ENCODE assay signal across 1 cellular context in the genomic region with DNA sequence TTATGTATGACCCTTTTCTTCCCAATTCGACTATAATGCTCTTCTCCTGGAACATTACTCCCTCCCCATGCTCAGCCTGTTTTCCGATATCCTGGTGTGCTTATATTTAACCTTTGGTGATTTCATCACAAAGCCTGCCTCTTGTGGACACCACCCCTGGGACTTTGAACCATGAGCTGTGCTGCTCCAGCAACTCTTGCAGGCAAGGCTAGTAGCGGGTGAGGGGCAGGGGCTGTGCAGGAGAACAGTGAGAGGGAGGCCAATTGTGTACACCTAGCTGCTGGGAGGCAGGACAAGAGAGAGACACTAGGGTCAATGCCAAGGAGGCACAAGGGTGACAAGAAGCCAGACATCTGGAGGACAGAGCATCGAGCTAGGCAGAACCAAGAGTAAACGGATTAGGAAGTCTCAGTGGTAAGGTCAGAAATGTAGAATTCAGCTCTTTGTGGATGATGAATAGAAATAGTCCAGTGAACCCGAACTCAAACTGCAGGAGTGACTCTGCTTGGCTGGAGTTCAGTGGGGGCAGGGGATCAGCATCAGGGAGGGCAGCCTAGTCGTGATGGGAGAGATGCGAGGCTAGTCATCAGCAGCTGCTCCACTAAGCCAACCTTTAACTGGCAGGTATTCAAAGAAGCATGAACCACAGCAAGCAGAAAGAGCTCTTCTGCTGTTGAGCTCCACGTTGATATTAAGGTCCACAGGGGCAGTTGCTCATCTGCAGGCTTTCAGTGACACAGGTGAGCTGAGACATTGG.
TF ChIP-seq lines count a peak whose summit lies in the region.

No MANE protein-coding gene starts in this region.

TF ChIP-seq in HepG2, 621 proteins besides CTCF, POLR2A, EP300 and RAD21 (continued from another document and continues in another):
- TF ChIP-seq, protein P1, sequence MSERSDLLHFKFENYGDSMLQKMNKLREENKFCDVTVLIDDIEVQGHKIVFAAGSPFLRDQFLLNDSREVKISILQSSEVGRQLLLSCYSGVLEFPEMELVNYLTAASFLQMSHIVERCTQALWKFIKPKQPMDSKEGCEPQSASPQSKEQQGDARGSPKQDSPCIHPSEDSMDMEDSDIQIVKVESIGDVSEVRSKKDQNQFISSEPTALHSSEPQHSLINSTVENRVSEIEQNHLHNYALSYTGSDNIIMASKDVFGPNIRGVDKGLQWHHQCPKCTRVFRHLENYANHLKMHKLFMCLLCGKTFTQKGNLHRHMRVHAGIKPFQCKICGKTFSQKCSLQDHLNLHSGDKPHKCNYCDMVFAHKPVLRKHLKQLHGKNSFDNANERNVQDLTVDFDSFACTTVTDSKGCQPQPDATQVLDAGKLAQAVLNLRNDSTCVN (CRISPR knock-in tag; IDR thresholded peaks at IDR 0.05; ENCODE audit: borderline replicate concordance), result peak; percentile 39; the same call in 1 of the 2 replicates
- TF ChIP-seq ATRX (CRISPR knock-in tag; IDR thresholded peaks at IDR 0.05; ENCODE audit: borderline replicate concordance) (no peak), KAT7 (CRISPR knock-in tag; IDR thresholded peaks at IDR 0.05; ENCODE audit: borderline replicate concordance) (0 out of 2 replicates have a peak, but pooled peaks have one; percentile 49), PHF8 (CRISPR knock-in tag; IDR thresholded peaks at IDR 0.05) (peak; percentile 41), SAP130 (CRISPR knock-in tag; IDR thresholded peaks at IDR 0.05; ENCODE audit: low read depth) (peak; percentile 73), NR2C2 (CRISPR knock-in tag; IDR thresholded peaks at IDR 0.05; ENCODE audit: borderline replicate concordance) (peak; percentile 77), NR2F6 (IDR thresholded peaks at IDR 0.05) (peak; percentile 38; the same call in 1 of the 2 replicates), NR2F6 (CRISPR knock-in tag; IDR thresholded peaks at IDR 0.05) (peak; percentile 83; the same call in 1 of the 2 replicates), PHF21A (CRISPR knock-in tag; IDR thresholded peaks at IDR 0.05) (peak; percentile 64), TBL1XR1 (IDR thresholded peaks at IDR 0.05; ENCODE audit: borderline replicate concordance, low read length, partially characterized antibody) (peak; percentile 28), ZNF501 (CRISPR knock-in tag; IDR thresholded peaks at IDR 0.05) (peak; percentile 71; the same call in 1 of the 2 replicates), NFE2 (CRISPR knock-in tag; IDR thresholded peaks at IDR 0.05) (no peak), ZKSCAN1 (IDR thresholded peaks at IDR 0.05; ENCODE audit: low read length) (0 out of 2 replicates have a peak, but pooled peaks have one; percentile 32), ZNF614 (CRISPR knock-in tag; IDR thresholded peaks at IDR 0.05; ENCODE audit: borderline replicate concordance) (peak; percentile 71; the same call in 1 of the 2 replicates), CBX5 (CRISPR knock-in tag; IDR thresholded peaks at IDR 0.05; ENCODE audit: borderline replicate concordance) (peak; percentile 85; the same call in 1 of the 2 replicates), ELF1 (CRISPR knock-in tag; IDR thresholded peaks at IDR 0.05) (no peak), ZNF788 (CRISPR knock-in tag; IDR thresholded peaks at IDR 0.05; ENCODE audit: borderline replicate concordance) (peak; percentile 71; the same call in 1 of the 2 replicates), ZNF775 (CRISPR knock-in tag; IDR thresholded peaks at IDR 0.05; ENCODE audit: borderline replicate concordance) (no peak), ZNF292 (CRISPR knock-in tag; IDR thresholded peaks at IDR 0.05; ENCODE audit: borderline replicate concordance, low read depth) (peak; percentile 99), ZNF12 (CRISPR knock-in tag; IDR thresholded peaks at IDR 0.05) (peak; percentile 70; the same call in 1 of the 2 replicates), JDP2 (CRISPR knock-in tag; IDR thresholded peaks at IDR 0.05; ENCODE audit: borderline replicate concordance) (no peak), MZF1 (CRISPR knock-in tag; IDR thresholded peaks at IDR 0.05; ENCODE audit: borderline replicate concordance) (0 out of 2 replicates have a peak, but pooled peaks have one; percentile 37), ZNF430 (CRISPR knock-in tag; IDR thresholded peaks at IDR 0.05) (0 out of 2 replicates have a peak, but pooled peaks have one; percentile 54), HOXA9 (CRISPR knock-in tag; IDR thresholded peaks at IDR 0.05; ENCODE audit: borderline replicate concordance) (no peak), KDM6A (CRISPR knock-in tag; IDR thresholded peaks at IDR 0.05; ENCODE audit: low read depth) (peak; percentile 79), HNF4G (IDR thresholded peaks at IDR 0.05; ENCODE audit: borderline replicate concordance, low read depth, low read length) (peak; percentile 94), HNF4G (CRISPR knock-in tag; IDR thresholded peaks at IDR 0.05; ENCODE audit: borderline replicate concordance, low read depth) (peak; percentile 95), KDM1A (CRISPR knock-in tag; IDR thresholded peaks at IDR 0.05) (peak; percentile 79; the same call in 1 of the 2 replicates), IKZF1 (IDR thresholded peaks at IDR 0.05) (no peak), SSRP1 (CRISPR knock-in tag; IDR thresholded peaks at IDR 0.05) (no peak), ZNF589 (CRISPR knock-in tag; conservative IDR thresholded peaks at IDR 0.05) (no peak), BCL6 (CRISPR knock-in tag; IDR thresholded peaks at IDR 0.05) (peak; percentile 50; the same call in 1 of the 2 replicates)
- TF ChIP-seq, protein P2, sequence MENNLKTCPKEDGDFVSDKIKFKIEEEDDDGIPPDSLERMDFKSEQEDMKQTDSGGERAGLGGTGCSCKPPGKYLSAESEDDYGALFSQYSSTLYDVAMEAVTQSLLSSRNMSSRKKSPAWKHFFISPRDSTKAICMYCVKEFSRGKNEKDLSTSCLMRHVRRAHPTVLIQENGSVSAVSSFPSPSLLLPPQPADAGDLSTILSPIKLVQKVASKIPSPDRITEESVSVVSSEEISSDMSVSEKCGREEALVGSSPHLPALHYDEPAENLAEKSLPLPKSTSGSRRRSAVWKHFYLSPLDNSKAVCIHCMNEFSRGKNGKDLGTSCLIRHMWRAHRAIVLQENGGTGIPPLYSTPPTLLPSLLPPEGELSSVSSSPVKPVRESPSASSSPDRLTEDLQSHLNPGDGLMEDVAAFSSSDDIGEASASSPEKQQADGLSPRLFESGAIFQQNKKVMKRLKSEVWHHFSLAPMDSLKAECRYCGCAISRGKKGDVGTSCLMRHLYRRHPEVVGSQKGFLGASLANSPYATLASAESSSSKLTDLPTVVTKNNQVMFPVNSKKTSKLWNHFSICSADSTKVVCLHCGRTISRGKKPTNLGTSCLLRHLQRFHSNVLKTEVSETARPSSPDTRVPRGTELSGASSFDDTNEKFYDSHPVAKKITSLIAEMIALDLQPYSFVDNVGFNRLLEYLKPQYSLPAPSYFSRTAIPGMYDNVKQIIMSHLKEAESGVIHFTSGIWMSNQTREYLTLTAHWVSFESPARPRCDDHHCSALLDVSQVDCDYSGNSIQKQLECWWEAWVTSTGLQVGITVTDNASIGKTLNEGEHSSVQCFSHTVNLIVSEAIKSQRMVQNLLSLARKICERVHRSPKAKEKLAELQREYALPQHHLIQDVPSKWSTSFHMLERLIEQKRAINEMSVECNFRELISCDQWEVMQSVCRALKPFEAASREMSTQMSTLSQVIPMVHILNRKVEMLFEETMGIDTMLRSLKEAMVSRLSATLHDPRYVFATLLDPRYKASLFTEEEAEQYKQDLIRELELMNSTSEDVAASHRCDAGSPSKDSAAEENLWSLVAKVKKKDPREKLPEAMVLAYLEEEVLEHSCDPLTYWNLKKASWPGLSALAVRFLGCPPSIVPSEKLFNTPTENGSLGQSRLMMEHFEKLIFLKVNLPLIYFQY (CRISPR knock-in tag; IDR thresholded peaks at IDR 0.05; ENCODE audit: borderline replicate concordance), result no peak
- TF ChIP-seq, protein P3, sequence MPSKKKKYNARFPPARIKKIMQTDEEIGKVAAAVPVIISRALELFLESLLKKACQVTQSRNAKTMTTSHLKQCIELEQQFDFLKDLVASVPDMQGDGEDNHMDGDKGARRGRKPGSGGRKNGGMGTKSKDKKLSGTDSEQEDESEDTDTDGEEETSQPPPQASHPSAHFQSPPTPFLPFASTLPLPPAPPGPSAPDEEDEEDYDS (CRISPR knock-in tag; IDR thresholded peaks at IDR 0.05), result peak; percentile 54; the same call in 1 of the 2 replicates
- TF ChIP-seq, protein P4, sequence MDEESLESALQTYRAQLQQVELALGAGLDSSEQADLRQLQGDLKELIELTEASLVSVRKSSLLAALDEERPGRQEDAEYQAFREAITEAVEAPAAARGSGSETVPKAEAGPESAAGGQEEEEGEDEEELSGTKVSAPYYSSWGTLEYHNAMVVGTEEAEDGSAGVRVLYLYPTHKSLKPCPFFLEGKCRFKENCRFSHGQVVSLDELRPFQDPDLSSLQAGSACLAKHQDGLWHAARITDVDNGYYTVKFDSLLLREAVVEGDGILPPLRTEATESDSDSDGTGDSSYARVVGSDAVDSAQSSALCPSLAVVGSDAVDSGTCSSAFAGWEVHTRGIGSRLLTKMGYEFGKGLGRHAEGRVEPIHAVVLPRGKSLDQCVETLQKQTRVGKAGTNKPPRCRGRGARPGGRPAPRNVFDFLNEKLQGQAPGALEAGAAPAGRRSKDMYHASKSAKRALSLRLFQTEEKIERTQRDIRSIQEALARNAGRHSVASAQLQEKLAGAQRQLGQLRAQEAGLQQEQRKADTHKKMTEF (CRISPR knock-in tag; IDR thresholded peaks at IDR 0.05), result peak; percentile 73; the same call in 1 of the 2 replicates
- TF ChIP-seq, protein P5, sequence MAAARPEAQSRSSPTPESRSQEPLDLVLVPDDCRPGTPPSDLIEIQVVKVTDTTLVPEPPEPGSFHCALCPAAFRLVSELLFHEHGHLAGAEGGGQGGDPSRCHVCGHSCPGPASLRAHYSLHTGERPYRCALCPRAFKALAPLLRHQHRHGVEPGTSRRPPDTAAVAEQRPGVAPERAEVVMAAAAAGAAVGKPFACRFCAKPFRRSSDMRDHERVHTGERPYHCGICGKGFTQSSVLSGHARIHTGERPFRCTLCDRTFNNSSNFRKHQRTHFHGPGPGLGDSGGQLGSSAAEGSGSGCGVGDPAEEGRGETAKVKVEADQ (CRISPR knock-in tag; IDR thresholded peaks at IDR 0.05; ENCODE audit: borderline replicate concordance), result no peak
- TF ChIP-seq, protein P6, sequence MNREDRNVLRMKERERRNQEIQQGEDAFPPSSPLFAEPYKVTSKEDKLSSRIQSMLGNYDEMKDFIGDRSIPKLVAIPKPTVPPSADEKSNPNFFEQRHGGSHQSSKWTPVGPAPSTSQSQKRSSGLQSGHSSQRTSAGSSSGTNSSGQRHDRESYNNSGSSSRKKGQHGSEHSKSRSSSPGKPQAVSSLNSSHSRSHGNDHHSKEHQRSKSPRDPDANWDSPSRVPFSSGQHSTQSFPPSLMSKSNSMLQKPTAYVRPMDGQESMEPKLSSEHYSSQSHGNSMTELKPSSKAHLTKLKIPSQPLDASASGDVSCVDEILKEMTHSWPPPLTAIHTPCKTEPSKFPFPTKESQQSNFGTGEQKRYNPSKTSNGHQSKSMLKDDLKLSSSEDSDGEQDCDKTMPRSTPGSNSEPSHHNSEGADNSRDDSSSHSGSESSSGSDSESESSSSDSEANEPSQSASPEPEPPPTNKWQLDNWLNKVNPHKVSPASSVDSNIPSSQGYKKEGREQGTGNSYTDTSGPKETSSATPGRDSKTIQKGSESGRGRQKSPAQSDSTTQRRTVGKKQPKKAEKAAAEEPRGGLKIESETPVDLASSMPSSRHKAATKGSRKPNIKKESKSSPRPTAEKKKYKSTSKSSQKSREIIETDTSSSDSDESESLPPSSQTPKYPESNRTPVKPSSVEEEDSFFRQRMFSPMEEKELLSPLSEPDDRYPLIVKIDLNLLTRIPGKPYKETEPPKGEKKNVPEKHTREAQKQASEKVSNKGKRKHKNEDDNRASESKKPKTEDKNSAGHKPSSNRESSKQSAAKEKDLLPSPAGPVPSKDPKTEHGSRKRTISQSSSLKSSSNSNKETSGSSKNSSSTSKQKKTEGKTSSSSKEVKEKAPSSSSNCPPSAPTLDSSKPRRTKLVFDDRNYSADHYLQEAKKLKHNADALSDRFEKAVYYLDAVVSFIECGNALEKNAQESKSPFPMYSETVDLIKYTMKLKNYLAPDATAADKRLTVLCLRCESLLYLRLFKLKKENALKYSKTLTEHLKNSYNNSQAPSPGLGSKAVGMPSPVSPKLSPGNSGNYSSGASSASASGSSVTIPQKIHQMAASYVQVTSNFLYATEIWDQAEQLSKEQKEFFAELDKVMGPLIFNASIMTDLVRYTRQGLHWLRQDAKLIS (CRISPR knock-in tag; IDR thresholded peaks at IDR 0.05), result no peak
- TF ChIP-seq, protein P7, sequence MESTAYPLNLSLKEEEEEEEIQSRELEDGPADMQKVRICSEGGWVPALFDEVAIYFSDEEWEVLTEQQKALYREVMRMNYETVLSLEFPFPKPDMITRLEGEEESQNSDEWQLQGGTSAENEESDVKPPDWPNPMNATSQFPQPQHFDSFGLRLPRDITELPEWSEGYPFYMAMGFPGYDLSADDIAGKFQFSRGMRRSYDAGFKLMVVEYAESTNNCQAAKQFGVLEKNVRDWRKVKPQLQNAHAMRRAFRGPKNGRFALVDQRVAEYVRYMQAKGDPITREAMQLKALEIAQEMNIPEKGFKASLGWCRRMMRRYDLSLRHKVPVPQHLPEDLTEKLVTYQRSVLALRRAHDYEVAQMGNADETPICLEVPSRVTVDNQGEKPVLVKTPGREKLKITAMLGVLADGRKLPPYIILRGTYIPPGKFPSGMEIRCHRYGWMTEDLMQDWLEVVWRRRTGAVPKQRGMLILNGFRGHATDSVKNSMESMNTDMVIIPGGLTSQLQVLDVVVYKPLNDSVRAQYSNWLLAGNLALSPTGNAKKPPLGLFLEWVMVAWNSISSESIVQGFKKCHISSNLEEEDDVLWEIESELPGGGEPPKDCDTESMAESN (CRISPR knock-in tag; conservative IDR thresholded peaks at IDR 0.05), result peak; percentile 70; the same call in 1 of the 2 replicates
- TF ChIP-seq, protein P8, sequence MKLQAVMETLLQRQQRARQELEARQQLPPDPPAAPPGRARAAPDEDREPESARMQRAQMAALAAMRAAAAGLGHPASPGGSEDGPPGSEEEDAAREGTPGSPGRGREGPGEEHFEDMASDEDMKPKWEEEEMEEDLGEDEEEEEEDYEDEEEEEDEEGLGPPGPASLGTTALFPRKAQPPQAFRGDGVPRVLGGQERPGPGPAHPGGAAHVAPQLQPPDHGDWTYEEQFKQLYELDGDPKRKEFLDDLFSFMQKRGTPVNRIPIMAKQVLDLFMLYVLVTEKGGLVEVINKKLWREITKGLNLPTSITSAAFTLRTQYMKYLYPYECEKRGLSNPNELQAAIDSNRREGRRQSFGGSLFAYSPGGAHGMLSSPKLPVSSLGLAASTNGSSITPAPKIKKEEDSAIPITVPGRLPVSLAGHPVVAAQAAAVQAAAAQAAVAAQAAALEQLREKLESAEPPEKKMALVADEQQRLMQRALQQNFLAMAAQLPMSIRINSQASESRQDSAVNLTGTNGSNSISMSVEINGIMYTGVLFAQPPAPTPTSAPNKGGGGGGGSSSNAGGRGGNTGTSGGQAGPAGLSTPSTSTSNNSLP (IDR thresholded peaks at IDR 0.05; ENCODE audit: low read depth, low read length), result 0 out of 2 replicates have a peak, but pooled peaks have one; percentile 62
